In the genomic region with DNA sequence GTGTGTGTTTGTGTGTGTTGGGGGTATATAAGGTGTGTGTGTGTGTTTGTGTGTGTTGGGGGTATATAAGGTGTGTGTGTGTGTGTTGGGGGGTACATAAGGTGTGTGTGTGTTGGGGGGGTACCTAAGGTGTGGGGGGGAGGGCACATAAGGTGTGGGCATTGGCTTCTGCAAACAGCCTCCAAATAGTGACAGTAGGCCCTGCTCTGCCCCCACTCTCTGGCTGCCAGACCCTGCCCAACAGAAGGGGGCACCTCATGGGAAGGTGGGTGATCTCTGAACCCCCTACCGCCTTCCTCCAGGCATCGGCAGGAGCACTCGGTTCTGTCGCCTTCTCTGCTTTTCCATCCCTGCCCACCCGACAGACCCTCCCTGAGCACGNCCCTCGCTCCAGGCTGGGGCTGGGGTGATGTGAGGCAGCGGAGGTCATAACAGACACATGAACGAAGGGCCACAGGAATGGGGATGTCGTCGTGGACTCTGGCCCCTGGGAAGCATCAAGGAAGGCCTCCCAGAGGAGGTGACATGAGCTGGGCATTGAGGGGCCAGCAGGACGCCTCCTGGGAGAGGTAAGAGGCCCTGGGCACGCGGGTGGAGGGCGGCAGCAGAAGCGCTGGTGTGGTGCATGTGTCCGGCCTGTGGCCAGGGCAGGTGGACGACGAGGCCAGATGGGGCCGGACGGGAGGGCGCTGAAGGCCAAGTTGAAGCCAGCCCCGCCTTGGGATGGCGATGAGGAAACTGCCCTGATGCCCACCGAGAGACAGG, we compare ENCODE assay signal across 8 cellular contexts. TPM values are rescaled to one million over a fixed set of nuclear protein-coding genes. Genes with fewer than 3 reads are reported as not detected.
DNase-seq lines count a peak whose midpoint lies in the region; ATAC-seq lines count a peak whose summit lies in the region.

No MANE protein-coding gene starts in this region.

- peak overlapping the region; percentile 51 for H3K4me3 ChIP-seq in HUES64 (ENCODE audit: low read length)

- H3K9me3 ChIP-seq in HUES64 (ENCODE audit: insufficient read depth, low read depth, low read length) = no peaks in the 10 kb centered on the region

- peaks cover 6% of the 10 kb centered on the region in 2 donors for H3K4me1 Mint-ChIP-seq in immature natural killer cell

- no peaks in the 10 kb centered on the region for H3K36me3 Mint-ChIP-seq in immature natural killer cell

- peak; percentile 43 for DNase-seq in ELF-1 (ENCODE audit: low read depth, low spot score)
- peak; percentile 53 for DNase-seq in amniotic epithelial cell (ENCODE audit: low read depth)
- DNase-seq in immature natural killer cell = peak in 1 of 3 donors; percentile 18
- peak; percentile 20 for DNase-seq in stimulated activated naive CD8-positive, alpha-beta T cell treated with anti-CD3 and anti-CD28 coated beads, Interleukin-15, Interleukin-2, amounts not matched to agents 100 U/mL and 50 U/mL, for 24 hours
- no peak for DNase-seq in NCI-H1417 (lab: John Stamatoyannopoulos, UW)
- DNase-seq in GM03348 (ENCODE audit: low spot score) = no peak
- DNase-seq in mucosa of gallbladder (ENCODE audit: low spot score) = no peak

- H3K4me3 Mint-ChIP-seq in immature natural killer cell = peak overlapping the region; percentile 86 to 91 (median 86)

- peaks cover 9% of the 10 kb centered on the region for H3K4me1 ChIP-seq in HUES64 (ENCODE audit: insufficient read depth, low read length)

- H3K27ac ChIP-seq in HUES64 (ENCODE audit: low read depth, low read length) = no peak overlapping the region

- H3K9me3 Mint-ChIP-seq in immature natural killer cell = no peaks in the 10 kb centered on the region

- peak; percentile 47 for ATAC-seq in stimulated activated naive CD8-positive, alpha-beta T cell treated with anti-CD3 and anti-CD28 coated beads, Interleukin-15, Interleukin-2, amounts not matched to agents 100 U/mL and 50 U/mL, for 24 hours

- no peaks in the 10 kb centered on the region for H3K36me3 ChIP-seq in HUES64 (ENCODE audit: insufficient read depth, low read length)

- no peak overlapping the region for H3K9ac ChIP-seq in HUES64 (ENCODE audit: low read depth, low read length)

- H3K27me3 Mint-ChIP-seq in immature natural killer cell (ENCODE audit: low read depth in 3 of 3) = peaks cover 11 to 13% (median 12%) of the 10 kb centered on the region in 3 donors

- 42% methylated on average over 25 of the region's 25 CpGs for WGBS in HUES64

- peak overlapping the region; percentile 53 to 92 (median 84) for H3K27ac Mint-ChIP-seq in immature natural killer cell

- peaks cover 32% of the 10 kb centered on the region for H3K27me3 ChIP-seq in HUES64 (ENCODE audit: insufficient read depth, low read length)

RNA-seq across cellular contexts. Expression of a gene that starts 43.4 kb away (rescaled TPM):
- polyA plus RNA-seq in HUES64 (2013, experiment 1 of 2) = 18.2 TPM
- 16.5 TPM for polyA plus RNA-seq in HUES64 (2013, experiment 2 of 2)
- polyA plus RNA-seq in immature natural killer cell = 10 to 100 TPM in 2 of 3 donors, 1 to 10 TPM in 1; 7.0 to 16.4 (median 10.4) TPM
- 16.8 TPM for total RNA-seq in mucosa of gallbladder

Comparison
In these comparisons a context has a peak if more than half of its experiments do, and no peak if none do; other contexts are left out.
1. DNase-seq: peak in ELF-1 (single experiment), amniotic epithelial cell (single experiment) and stimulated activated naive CD8-positive, alpha-beta T cell treated with anti-CD3 and anti-CD28 coated beads, Interleukin-15, Interleukin-2, amounts not matched to agents 100 U/mL and 50 U/mL, for 24 hours (single experiment); none in NCI-H1417 (0 of 3), GM03348 (single experiment) and mucosa of gallbladder (single experiment).